ENCODE assay signal across 18 cellular contexts in genomic region chr2:216134958-216135541, GRCh38. TPM values are rescaled to one million over a fixed set of nuclear protein-coding genes. Genes with fewer than 3 reads are reported as not detected.
DNase-seq lines count a peak whose midpoint lies in the region; ATAC-seq, FAIRE-seq and TF ChIP-seq lines count a peak whose summit lies in the region.
"Had no signal": no experiment of that assay in that cellular context is flagged by ENCODE, and none has a peak within 500 bp of the region (broad histone marks: within the 10 kb centered on the region; RNA-seq: fewer than 3 reads in every experiment).

No MANE protein-coding gene starts in this region.

- H3K9me3 ChIP-seq in cardiac muscle cell (ENCODE audit: low read depth), result no peaks in the 10 kb centered on the region
- no peaks in the 10 kb centered on the region for H3K9me3 ChIP-seq in uterus
- H3K9me3 ChIP-seq: esophagus muscularis mucosa, pancreas, sigmoid colon had no signal

- peaks cover 80% of the 10 kb centered on the region for H3K36me3 Mint-ChIP-seq in activated T-helper 1 cell treated with anti-CD3 and anti-CD28 coated beads, Interleukin-12 subunit alpha, Interleukin-12 subunit beta, Interleukin-2, Interleukin-4 antibody, amounts not matched to agents 30 ng/mL and 10 ng/mL and 1 ng/mL, durations not matched to agents 14 hours and 24 hours and 36 hours (ENCODE audit: low read depth)

- H3K9me3 Mint-ChIP-seq in activated T-helper 1 cell treated with anti-CD3 and anti-CD28 coated beads, Interleukin-12 subunit alpha, Interleukin-12 subunit beta, Interleukin-2, Interleukin-4 antibody, amounts not matched to agents 30 ng/mL and 10 ng/mL and 1 ng/mL, durations not matched to agents 14 hours and 24 hours and 36 hours, result no peaks in the 10 kb centered on the region
- no peaks in the 10 kb centered on the region for H3K9me3 Mint-ChIP-seq in stimulated activated naive CD8-positive, alpha-beta T cell treated with anti-CD3 and anti-CD28 coated beads, Interleukin-15, amount 100 ng/mL, for 72 hours

- no peak for TF ChIP-seq POLR2A in uterus (IDR thresholded peaks at IDR 0.05)

- H3K27ac Mint-ChIP-seq in activated T-helper 1 cell treated with anti-CD3 and anti-CD28 coated beads, Interleukin-12 subunit alpha, Interleukin-12 subunit beta, Interleukin-2, Interleukin-4 antibody, amounts not matched to agents 30 ng/mL and 10 ng/mL and 1 ng/mL, durations not matched to agents 14 hours and 24 hours and 36 hours, result peak overlapping the region; percentile 83
- H3K27ac Mint-ChIP-seq in stimulated activated naive CD8-positive, alpha-beta T cell treated with anti-CD3 and anti-CD28 coated beads, Interleukin-15, amount 100 ng/mL, for 72 hours, result peak overlapping the region; percentile 86

- ATAC-seq in left ventricle myocardium superior (no peak), left lobe of liver (peak; percentile 65), HG03196 (IDR thresholded peaks at IDR 0.05; ENCODE audit: unreplicated experiment) (no peak)
- no peak for ATAC-seq in stimulated activated naive CD8-positive, alpha-beta T cell treated with anti-CD3 and anti-CD28 coated beads, Interleukin-15, amount 100 ng/mL, for 72 hours
- ATAC-seq: pancreas had no signal

- H3K4me3 ChIP-seq in cardiac muscle cell (no peak overlapping the region), uterus (no peak overlapping the region)
- H3K4me3 ChIP-seq: esophagus muscularis mucosa, pancreas, sigmoid colon had no signal

- H3K36me3 ChIP-seq in cardiac muscle cell (peaks cover 78% of the 10 kb centered on the region), uterus (no peaks in the 10 kb centered on the region)

- H3K27me3 Mint-ChIP-seq in activated T-helper 1 cell treated with anti-CD3 and anti-CD28 coated beads, Interleukin-12 subunit alpha, Interleukin-12 subunit beta, Interleukin-2, Interleukin-4 antibody, amounts not matched to agents 30 ng/mL and 10 ng/mL and 1 ng/mL, durations not matched to agents 14 hours and 24 hours and 36 hours (ENCODE audit: insufficient read depth), result no peaks in the 10 kb centered on the region
- H3K27me3 Mint-ChIP-seq in stimulated activated naive CD8-positive, alpha-beta T cell treated with anti-CD3 and anti-CD28 coated beads, Interleukin-15, amount 100 ng/mL, for 72 hours, result no peaks in the 10 kb centered on the region

- TF ChIP-seq CTCF in cardiac muscle cell (IDR thresholded peaks at IDR 0.05; ENCODE audit: low read depth, low read length) (no peak), uterus (IDR thresholded peaks at IDR 0.05) (no peak)

- H3K27me3 ChIP-seq in cardiac muscle cell (no peaks in the 10 kb centered on the region), uterus (no peaks in the 10 kb centered on the region)
- H3K27me3 ChIP-seq: esophagus muscularis mucosa, pancreas, sigmoid colon had no signal

- intact Hi-C loops in left ventricle myocardium superior (cut with micrococcal nuclease) (no loop called here), uterus (cut with DNase I; ENCODE audit: low total_unique reads) (no loop called here)
- intact Hi-C loops in activated T-helper 1 cell treated with anti-CD3 and anti-CD28 coated beads, Interleukin-12 subunit alpha, Interleukin-12 subunit beta, Interleukin-2, Interleukin-4 antibody, amounts not matched to agents 30 ng/mL and 10 ng/mL and 1 ng/mL, durations not matched to agents 14 hours and 24 hours and 36 hours (cut with micrococcal nuclease), result no loop called here

- no peak overlapping the region for H3K4me3 Mint-ChIP-seq in activated T-helper 1 cell treated with anti-CD3 and anti-CD28 coated beads, Interleukin-12 subunit alpha, Interleukin-12 subunit beta, Interleukin-2, Interleukin-4 antibody, amounts not matched to agents 30 ng/mL and 10 ng/mL and 1 ng/mL, durations not matched to agents 14 hours and 24 hours and 36 hours
- H3K4me3 Mint-ChIP-seq in stimulated activated naive CD8-positive, alpha-beta T cell treated with anti-CD3 and anti-CD28 coated beads, Interleukin-15, amount 100 ng/mL, for 72 hours, result no peak overlapping the region

- H3K4me1 Mint-ChIP-seq in activated T-helper 1 cell treated with anti-CD3 and anti-CD28 coated beads, Interleukin-12 subunit alpha, Interleukin-12 subunit beta, Interleukin-2, Interleukin-4 antibody, amounts not matched to agents 30 ng/mL and 10 ng/mL and 1 ng/mL, durations not matched to agents 14 hours and 24 hours and 36 hours (ENCODE audit: low read depth), result peaks cover 66% of the 10 kb centered on the region
- peaks cover 51% of the 10 kb centered on the region for H3K4me1 Mint-ChIP-seq in stimulated activated naive CD8-positive, alpha-beta T cell treated with anti-CD3 and anti-CD28 coated beads, Interleukin-15, amount 100 ng/mL, for 72 hours

- FAIRE-seq in HTR-8/SVneo (lab: Jason Lieb, UNC), result no peak
- FAIRE-seq: D721Med, pancreas had no signal

- no peak for DNase-seq in cardiac muscle cell (ENCODE audit: low read depth in 1 of 2, low spot score in 1 of 2)
- no peak for DNase-seq in left ventricle myocardium superior
- DNase-seq in activated T-helper 1 cell treated with anti-CD3 and anti-CD28 coated beads, Interleukin-12 subunit alpha, Interleukin-12 subunit beta, Interleukin-2, Interleukin-4 antibody, amounts not matched to agents 30 ng/mL and 10 ng/mL and 1 ng/mL, durations not matched to agents 14 hours and 24 hours and 36 hours (ENCODE audit: low spot score), result no peak
- DNase-seq in left lobe of liver (ENCODE audit: low spot score), result no peak
- no peak for DNase-seq in stimulated activated naive CD8-positive, alpha-beta T cell treated with anti-CD3 and anti-CD28 coated beads, Interleukin-15, amount 100 ng/mL, for 72 hours
- DNase-seq in HTR-8/SVneo (ENCODE audit: insufficient read length, low spot score), result no peak
- DNase-seq in uterus, result no peak
- DNase-seq: H7, KG1, NCI-H2029 treated with DMSO at 0.1 percent for 48 hours, NCI-H446 treated with DMSO at 0.1 percent for 48 hours, pancreas, SHP77, sigmoid colon had no signal

- H3K4me1 ChIP-seq in cardiac muscle cell (ENCODE audit: low read depth) (no peaks in the 10 kb centered on the region), uterus (no peaks in the 10 kb centered on the region)
- H3K4me1 ChIP-seq: sigmoid colon had no signal

- peak overlapping the region; percentile 18 for H3K27ac ChIP-seq in cardiac muscle cell
- H3K27ac ChIP-seq in uterus, result no peak overlapping the region
- H3K27ac ChIP-seq: esophagus muscularis mucosa, HL-60, pancreas, sigmoid colon had no signal

RNA-seq across cellular contexts. Expression of gene XRCC5, which starts 25.9 kb away (rescaled TPM):
- total RNA-seq in cardiac muscle cell (150 and 174 TPM in 2 replicates), left ventricle myocardium superior (129 TPM), left lobe of liver (101 TPM), uterus (100 to 1,000 TPM in 3 of 4 donors, 10 to 100 TPM in 1; 61.2 to 320 (median 168) TPM)
- polyA plus RNA-seq in cardiac muscle cell, result 233 and 241 TPM in 2 replicates
- total RNA-seq in activated T-helper 1 cell treated with anti-CD3 and anti-CD28 coated beads, Interleukin-12 subunit alpha, Interleukin-12 subunit beta, Interleukin-2, Interleukin-4 antibody, amounts not matched to agents 30 ng/mL and 10 ng/mL and 1 ng/mL, durations not matched to agents 14 hours and 24 hours and 36 hours, result 430 and 484 TPM in 2 replicates

RNA-seq across cellular contexts. Expression of gene TMEM169, which starts 53.3 kb away (rescaled TPM):
- total RNA-seq in cardiac muscle cell (1.2 and 1.8 TPM in 2 replicates), left ventricle myocardium superior (0.15 TPM), left lobe of liver (1.5 TPM), uterus (1 to 10 TPM in 1 of 4 donors, under 1 TPM in 1, not detected in 2; 0.97 to 1.0 TPM)
- polyA plus RNA-seq in cardiac muscle cell, result 0.65 and 1.9 TPM in 2 replicates
- 0.93 and 2.2 TPM in 2 replicates for total RNA-seq in activated T-helper 1 cell treated with anti-CD3 and anti-CD28 coated beads, Interleukin-12 subunit alpha, Interleukin-12 subunit beta, Interleukin-2, Interleukin-4 antibody, amounts not matched to agents 30 ng/mL and 10 ng/mL and 1 ng/mL, durations not matched to agents 14 hours and 24 hours and 36 hours

RNA-seq across cellular contexts. Expression of gene PECR, which starts 53.4 kb away (rescaled TPM):
- 6.4 and 12.8 TPM in 2 replicates for total RNA-seq in cardiac muscle cell
- polyA plus RNA-seq in cardiac muscle cell, result 9.9 and 11.4 TPM in 2 replicates
- 6.1 TPM for total RNA-seq in left ventricle myocardium superior
- total RNA-seq in activated T-helper 1 cell treated with anti-CD3 and anti-CD28 coated beads, Interleukin-12 subunit alpha, Interleukin-12 subunit beta, Interleukin-2, Interleukin-4 antibody, amounts not matched to agents 30 ng/mL and 10 ng/mL and 1 ng/mL, durations not matched to agents 14 hours and 24 hours and 36 hours, result 14.0 and 17.6 TPM in 2 replicates
- total RNA-seq in left lobe of liver, result 95.5 TPM
- total RNA-seq in uterus, result 10 to 100 TPM in 3 of 4 donors, 1 to 10 TPM in 1; 1.2 to 25.4 (median 14.9) TPM
